30 cellular contexts compared by ENCODE assay signal in the genomic region with DNA sequence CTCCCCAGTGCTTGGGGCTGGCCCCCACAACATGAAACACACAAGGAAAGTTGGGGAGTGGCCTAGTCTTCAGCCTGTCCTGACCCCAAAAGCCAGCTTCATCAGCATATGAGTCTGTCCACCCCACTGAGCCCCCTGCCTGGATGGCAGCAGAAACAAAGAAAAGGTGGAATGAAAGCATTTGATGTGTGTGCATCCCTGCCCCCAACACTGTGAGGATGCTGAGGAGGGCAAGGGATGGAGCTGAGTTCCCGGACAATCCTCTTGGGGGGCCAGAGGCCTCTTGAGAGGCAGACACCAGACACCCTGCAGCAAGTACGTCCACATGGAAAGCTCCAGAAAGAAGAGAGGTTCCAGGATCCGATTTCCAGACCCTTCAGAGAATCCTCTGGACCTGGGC.
"Had no signal": no experiment of that assay in that cellular context is flagged by ENCODE, and none has a peak within 500 bp of the region (broad histone marks: within the 10 kb centered on the region; RNA-seq: fewer than 3 reads in every experiment).

No MANE protein-coding gene starts in this region.

- H3K27me3 Mint-ChIP-seq: activated CD4-positive, alpha-beta memory T cell treated with anti-CD3 and anti-CD28 coated beads, Interleukin-2, amount 10 ng/mL, durations not matched to agents 7 days and 5 days; activated CD4-positive, alpha-beta T cell treated with anti-CD3 and anti-CD28 coated beads, Interleukin-2, amount 10 ng/mL, durations not matched to agents 7 days and 5 days; activated naive CD8-positive, alpha-beta T cell treated with anti-CD3 and anti-CD28 coated beads, Interleukin-2, amount 10 ng/mL, durations not matched to agents 7 days and 5 days; activated T-cell treated with anti-CD3 and anti-CD28 coated beads, Interleukin-2, amount 50 U/mL, for 24 hours; dendritic cell treated with granulocyte-macrophage colony-stimulating factor and Interleukin-4, amounts not matched to agents 40 ng/mL and 50 ng/mL, for 4 days; T-helper 17 cell had no signal

- ATAC-seq: activated naive CD4-positive, alpha-beta T cell treated with anti-CD3 and anti-CD28 coated beads, Interleukin-2, amount 50 U/mL, for 72 hours; activated T-cell treated with anti-CD3 and anti-CD28 coated beads, Interleukin-2, amount 50 U/mL, for 72 hours; esophagus mucosa; T-helper 17 cell had no signal

- H3K4me3 ChIP-seq: ascending aorta, breast epithelium, coronary artery, dorsolateral prefrontal cortex had no signal

- H3K36me3 ChIP-seq: ascending aorta, breast epithelium had no signal

- H3K9me3 ChIP-seq: ascending aorta, breast epithelium had no signal

- H3K4me1 ChIP-seq: ascending aorta, breast epithelium had no signal

- H3K27ac ChIP-seq: ascending aorta, breast epithelium, coronary artery, dorsolateral prefrontal cortex had no signal

- H3K36me3 Mint-ChIP-seq: activated naive CD4-positive, alpha-beta T cell treated with anti-CD3 and anti-CD28 coated beads, Interleukin-2, amount 10 ng/mL, durations not matched to agents 7 days and 5 days; activated naive CD4-positive, alpha-beta T cell treated with anti-CD3 and anti-CD28 coated beads, Interleukin-2, amount 50 U/mL, for 72 hours; activated naive CD8-positive, alpha-beta T cell treated with anti-CD3 and anti-CD28 coated beads, Interleukin-2, amount 10 ng/mL, durations not matched to agents 7 days and 5 days; brain had no signal

- H3K27me3 ChIP-seq: ascending aorta had no signal

- H3K9me3 Mint-ChIP-seq: activated CD4-positive, alpha-beta memory T cell treated with anti-CD3 and anti-CD28 coated beads, Interleukin-2, amount 10 ng/mL, durations not matched to agents 7 days and 5 days; activated CD4-positive, alpha-beta T cell treated with anti-CD3 and anti-CD28 coated beads, Interleukin-2, amount 10 ng/mL, durations not matched to agents 7 days and 5 days; activated naive CD4-positive, alpha-beta T cell treated with anti-CD3 and anti-CD28 coated beads, Interleukin-2, amount 10 ng/mL, durations not matched to agents 7 days and 5 days; activated naive CD8-positive, alpha-beta T cell treated with anti-CD3 and anti-CD28 coated beads, Interleukin-2, amount 10 ng/mL, durations not matched to agents 7 days and 5 days; activated T-cell treated with anti-CD3 and anti-CD28 coated beads, Interleukin-2, amount 50 U/mL, for 24 hours; central memory CD8-positive, alpha-beta T cell; T-helper 2 cell treated with Interferon-gamma antibody and Interleukin-4, amounts not matched to agents 5 μg/mL and 100 μg/mL, for 36 hours had no signal

- DNase-seq: activated CD4-positive, alpha-beta memory T cell treated with anti-CD3 and anti-CD28 coated beads, Interleukin-2, amount 10 ng/mL, durations not matched to agents 7 days and 5 days; activated CD4-positive, alpha-beta T cell treated with anti-CD3 and anti-CD28 coated beads for 1 hour; activated CD4-positive, alpha-beta T cell treated with anti-CD3 and anti-CD28 coated beads for 4 hours; activated CD4-positive, alpha-beta T cell treated with anti-CD3 and anti-CD28 coated beads, Interleukin-2, amount 10 ng/mL, durations not matched to agents 7 days and 5 days; activated CD4-positive, alpha-beta T cell treated with anti-CD3 and anti-CD28 coated beads, Interleukin-2, amount 50 U/mL, for 4 hours; activated CD8-positive, alpha-beta memory T cell treated with anti-CD3 and anti-CD28 coated beads, Interleukin-2, amount 50 U/mL, for 48 hours; activated gamma-delta T cell; activated naive CD4-positive, alpha-beta T cell; activated naive CD4-positive, alpha-beta T cell treated with anti-CD3 and anti-CD28 coated beads, Interleukin-2, amount 10 ng/mL, durations not matched to agents 7 days and 5 days; activated naive CD8-positive, alpha-beta T cell treated with anti-CD3 and anti-CD28 coated beads, Interleukin-2, amount 10 ng/mL, durations not matched to agents 7 days and 5 days; activated T-cell treated with anti-CD3 and anti-CD28 coated beads for 4 hours; activated T-cell treated with anti-CD3 and anti-CD28 coated beads, Interleukin-2, amount 50 U/mL, for 24 hours; activated T-cell treated with anti-CD3 and anti-CD28 coated beads, Interleukin-2, amount 50 U/mL, for 72 hours; dorsolateral prefrontal cortex; effector memory CD4-positive, alpha-beta T cell; endodermal cell; foreskin fibroblast; head of caudate nucleus; T-helper 1 cell; T-helper 17 cell; T1000 had no signal

- H3K27ac Mint-ChIP-seq: activated CD4-positive, alpha-beta memory T cell treated with anti-CD3 and anti-CD28 coated beads, Interleukin-2, amount 10 ng/mL, durations not matched to agents 7 days and 5 days; activated CD4-positive, alpha-beta T cell treated with anti-CD3 and anti-CD28 coated beads, Interleukin-2, amount 10 ng/mL, durations not matched to agents 7 days and 5 days; activated naive CD4-positive, alpha-beta T cell treated with anti-CD3 and anti-CD28 coated beads, Interleukin-2, amount 10 ng/mL, durations not matched to agents 7 days and 5 days; activated naive CD4-positive, alpha-beta T cell treated with anti-CD3 and anti-CD28 coated beads, Interleukin-2, amount 50 U/mL, for 72 hours; activated naive CD8-positive, alpha-beta T cell treated with anti-CD3 and anti-CD28 coated beads, Interleukin-2, amount 10 ng/mL, durations not matched to agents 7 days and 5 days; activated T-cell treated with anti-CD3 and anti-CD28 coated beads, Interleukin-2, amount 50 U/mL, for 24 hours; activated T-cell treated with anti-CD3 and anti-CD28 coated beads, Interleukin-2, amount 50 U/mL, for 72 hours; dendritic cell treated with granulocyte-macrophage colony-stimulating factor and Interleukin-4, amounts not matched to agents 40 ng/mL and 50 ng/mL, for 4 days; endodermal cell; T-helper 17 cell; T-helper 2 cell treated with Interferon-gamma antibody and Interleukin-4, amounts not matched to agents 5 μg/mL and 100 μg/mL, for 36 hours had no signal

- H3K4me3 Mint-ChIP-seq: activated CD4-positive, alpha-beta memory T cell treated with anti-CD3 and anti-CD28 coated beads, Interleukin-2, amount 10 ng/mL, durations not matched to agents 7 days and 5 days; activated CD4-positive, alpha-beta T cell treated with anti-CD3 and anti-CD28 coated beads, Interleukin-2, amount 10 ng/mL, durations not matched to agents 7 days and 5 days; activated naive CD4-positive, alpha-beta T cell treated with anti-CD3 and anti-CD28 coated beads, Interleukin-2, amount 10 ng/mL, durations not matched to agents 7 days and 5 days; activated naive CD8-positive, alpha-beta T cell treated with anti-CD3 and anti-CD28 coated beads, Interleukin-2, amount 10 ng/mL, durations not matched to agents 7 days and 5 days; activated T-cell treated with anti-CD3 and anti-CD28 coated beads, Interleukin-2, amount 50 U/mL, for 24 hours; activated T-cell treated with anti-CD3 and anti-CD28 coated beads, Interleukin-2, amount 50 U/mL, for 72 hours; brain; central memory CD8-positive, alpha-beta T cell; dendritic cell treated with granulocyte-macrophage colony-stimulating factor and Interleukin-4, amounts not matched to agents 40 ng/mL and 50 ng/mL, for 4 days; endodermal cell; T-helper 17 cell; T-helper 2 cell treated with Interferon-gamma antibody and Interleukin-4, amounts not matched to agents 5 μg/mL and 100 μg/mL, for 36 hours had no signal

- H3K4me1 Mint-ChIP-seq: activated CD4-positive, alpha-beta memory T cell treated with anti-CD3 and anti-CD28 coated beads, Interleukin-2, amount 10 ng/mL, durations not matched to agents 7 days and 5 days; activated CD4-positive, alpha-beta T cell treated with anti-CD3 and anti-CD28 coated beads, Interleukin-2, amount 10 ng/mL, durations not matched to agents 7 days and 5 days; activated naive CD4-positive, alpha-beta T cell treated with anti-CD3 and anti-CD28 coated beads, Interleukin-2, amount 10 ng/mL, durations not matched to agents 7 days and 5 days; activated naive CD8-positive, alpha-beta T cell treated with anti-CD3 and anti-CD28 coated beads, Interleukin-2, amount 10 ng/mL, durations not matched to agents 7 days and 5 days; central memory CD8-positive, alpha-beta T cell; endodermal cell; T-helper 17 cell had no signal
